13 cellular contexts compared by ENCODE assay signal in genomic region chr4:173448103-173448502, GRCh38. TPM values are rescaled to one million over a fixed set of nuclear protein-coding genes. Genes with fewer than 3 reads are reported as not detected.
DNase-seq lines count a peak whose midpoint lies in the region; ATAC-seq and TF ChIP-seq lines count a peak whose summit lies in the region.
"Had no signal": no experiment of that assay in that cellular context is flagged by ENCODE, and none has a peak within 500 bp of the region (broad histone marks: within the 10 kb centered on the region; RNA-seq: fewer than 3 reads in every experiment).

No MANE protein-coding gene starts in this region.

- H3K4me1 ChIP-seq in ascending aorta (peaks cover 2 to 15% of the 10 kb centered on the region in 2 donors), mesenchymal stem cell (ENCODE audit: control insufficient read depth, insufficient read depth, low read depth, low read length) (no peaks in the 10 kb centered on the region)
- H3K4me1 ChIP-seq: upper lobe of left lung had no signal

- H3K4ac ChIP-seq in mesenchymal stem cell (ENCODE audit: low read depth in 1 of 2, low read length in 2 of 2) = no peak overlapping the region

- no peak overlapping the region for H2BK12ac ChIP-seq in mesenchymal stem cell (ENCODE audit: low read length in 2 of 2)

- H3K14ac ChIP-seq in mesenchymal stem cell (ENCODE audit: low read length in 2 of 2) = no peak overlapping the region

- no peak overlapping the region for H2BK15ac ChIP-seq in mesenchymal stem cell (ENCODE audit: low read depth, poor library complexity, severe bottlenecking)

- WGBS in mesenchymal stem cell = 90% methylated on average over 2 of the region's 2 CpGs

- H3K4me3 ChIP-seq in ascending aorta (no peak overlapping the region), mesenchymal stem cell (ENCODE audit: insufficient read depth in 1 of 2, low read depth in 1 of 2, low read length in 2 of 2) (no peak overlapping the region)
- H3K4me3 ChIP-seq: upper lobe of left lung had no signal

- no peaks in the 10 kb centered on the region for H3K9me3 Mint-ChIP-seq in natural killer cell treated with Interleukin-12 subunit alpha and Interleukin-12 subunit beta and Interleukin-15 and Interleukin-18, amount 100 ng/mL, for 72 hours

- DNase-seq in AG20443 (ENCODE audit: low spot score) = peak; percentile 67
- peak; percentile 93 for DNase-seq in NCI-H1694 treated with DMSO at 0.1 percent for 48 hours (lab: John Stamatoyannopoulos, UW)
- no peak for DNase-seq in ascending aorta (ENCODE audit: low spot score in 2 of 2)
- no peak for DNase-seq in mesenchymal stem cell
- DNase-seq in natural killer cell treated with Interleukin-12 subunit alpha and Interleukin-12 subunit beta and Interleukin-15 and Interleukin-18, amount 100 ng/mL, for 72 hours (ENCODE audit: low spot score) = no peak
- no peak for DNase-seq in iPS-NIHi7 (ENCODE audit: extremely low spot score)
- DNase-seq in T-helper 17 cell = no peak
- DNase-seq: activated CD8-positive, alpha-beta memory T cell treated with anti-CD3 and anti-CD28 coated beads for 24 hours; kidney glomerular epithelial cell; upper lobe of left lung had no signal

- H2BK5ac ChIP-seq in mesenchymal stem cell (ENCODE audit: low read depth, low read length, poor library complexity, severe bottlenecking) = no peak overlapping the region

- H3K79me1 ChIP-seq in mesenchymal stem cell (replicated peaks; ENCODE audit: low read length, poor library complexity, severe bottlenecking) = no peaks in the 10 kb centered on the region

- H3K4me3 Mint-ChIP-seq in natural killer cell treated with Interleukin-12 subunit alpha and Interleukin-12 subunit beta and Interleukin-15 and Interleukin-18, amount 100 ng/mL, for 72 hours = no peak overlapping the region
- H3K4me3 Mint-ChIP-seq in T-helper 17 cell = no peak overlapping the region

- H3K36me3 Mint-ChIP-seq in natural killer cell treated with Interleukin-12 subunit alpha and Interleukin-12 subunit beta and Interleukin-15 and Interleukin-18, amount 100 ng/mL, for 72 hours = no peaks in the 10 kb centered on the region
- H3K36me3 Mint-ChIP-seq in T-helper 17 cell (ENCODE audit: low read depth) = no peaks in the 10 kb centered on the region

- no peaks in the 10 kb centered on the region for H3K4me1 Mint-ChIP-seq in natural killer cell treated with Interleukin-12 subunit alpha and Interleukin-12 subunit beta and Interleukin-15 and Interleukin-18, amount 100 ng/mL, for 72 hours (ENCODE audit: low read depth in 2 of 2)
- peaks cover 2% of the 10 kb centered on the region for H3K4me1 Mint-ChIP-seq in T-helper 17 cell

- peak overlapping the region; percentile 14 for H2AFZ ChIP-seq in mesenchymal stem cell (ENCODE audit: low read depth, low read length)

- no peaks in the 10 kb centered on the region for H3K27me3 ChIP-seq in ascending aorta
- H3K27me3 ChIP-seq in mesenchymal stem cell (ENCODE audit: control insufficient read depth in 1 of 2, insufficient read depth in 1 of 2, low read length in 2 of 2) = no peaks in the 10 kb centered on the region
- H3K27me3 ChIP-seq: upper lobe of left lung had no signal

- peak overlapping the region; percentile 29 to 56 for H3K27ac ChIP-seq in ascending aorta
- H3K27ac ChIP-seq in mesenchymal stem cell (ENCODE audit: low read length, poor library complexity, severe bottlenecking) = no peak overlapping the region
- H3K27ac ChIP-seq: C4-2B, RWPE1, upper lobe of left lung had no signal

- no peak for ATAC-seq in HG03139 (IDR thresholded peaks at IDR 0.05; ENCODE audit: unreplicated experiment)
- ATAC-seq in natural killer cell treated with Interleukin-12 subunit alpha and Interleukin-12 subunit beta and Interleukin-15 and Interleukin-18, amount 100 ng/mL, for 72 hours = no peak
- no peak for ATAC-seq in T-helper 17 cell

- H3K18ac ChIP-seq in mesenchymal stem cell (ENCODE audit: low read depth in 1 of 2, low read length in 2 of 2) = peak overlapping the region in 1 of 2 experiments; percentile 24

- H3K27me3 Mint-ChIP-seq in natural killer cell treated with Interleukin-12 subunit alpha and Interleukin-12 subunit beta and Interleukin-15 and Interleukin-18, amount 100 ng/mL, for 72 hours = no peaks in the 10 kb centered on the region
- H3K27me3 Mint-ChIP-seq in T-helper 17 cell = peaks cover 2% of the 10 kb centered on the region

- peak overlapping the region; percentile 65 for H3K9ac ChIP-seq in mesenchymal stem cell (ENCODE audit: low read length)

- no peak overlapping the region for H2AK5ac ChIP-seq in mesenchymal stem cell (ENCODE audit: low read length, severe bottlenecking)

- no peak overlapping the region for H3K23ac ChIP-seq in mesenchymal stem cell (ENCODE audit: low read length in 2 of 2)

- H3K9me3 ChIP-seq in ascending aorta (no peaks in the 10 kb centered on the region), mesenchymal stem cell (ENCODE audit: control insufficient read depth, low read length) (peaks cover 4% of the 10 kb centered on the region), T-helper 17 cell (ENCODE audit: control insufficient read depth, low read length, poor library complexity, severe bottlenecking) (no peaks in the 10 kb centered on the region)
- H3K9me3 ChIP-seq: upper lobe of left lung had no signal

- H2BK120ac ChIP-seq in mesenchymal stem cell (ENCODE audit: low read depth, low read length) = no peak overlapping the region

- intact Hi-C loops in ascending aorta (cut with DNase I) = no loop called here

- H3K4me2 ChIP-seq in mesenchymal stem cell (ENCODE audit: low read length, poor library complexity, severe bottlenecking) = no peak overlapping the region

- H4K91ac ChIP-seq in mesenchymal stem cell (ENCODE audit: low read length) = no peak overlapping the region

- H4K8ac ChIP-seq in mesenchymal stem cell (ENCODE audit: low read length) = no peak overlapping the region

- H3K27ac Mint-ChIP-seq in natural killer cell treated with Interleukin-12 subunit alpha and Interleukin-12 subunit beta and Interleukin-15 and Interleukin-18, amount 100 ng/mL, for 72 hours = no peak overlapping the region
- H3K27ac Mint-ChIP-seq in T-helper 17 cell = no peak overlapping the region

- no peak for TF ChIP-seq CTCF in ascending aorta (IDR thresholded peaks at IDR 0.05)

- H3K36me3 ChIP-seq in ascending aorta (no peaks in the 10 kb centered on the region), mesenchymal stem cell (ENCODE audit: control insufficient read depth in 1 of 2, insufficient read depth in 2 of 2, low read depth in 1 of 2, low read length in 2 of 2) (peaks cover 0 to 3% of the 10 kb centered on the region in 2 experiments)
- H3K36me3 ChIP-seq: upper lobe of left lung had no signal

RNA-seq across cellular contexts. Expression of gene SCRG1, which starts 49.2 kb away (rescaled TPM):
- 2.3 TPM for total RNA-seq in ascending aorta
- polyA plus RNA-seq in mesenchymal stem cell (2013, experiment 1 of 2) = 0.32 TPM
- polyA plus RNA-seq in mesenchymal stem cell (2013, experiment 2 of 2) = 0.34 TPM
- not detected for total RNA-seq in natural killer cell treated with Interleukin-12 subunit alpha and Interleukin-12 subunit beta and Interleukin-15 and Interleukin-18, amount 100 ng/mL, for 72 hours
- total RNA-seq in T-helper 17 cell = not detected

Comparison
In these comparisons a context has a peak if more than half of its experiments do, and no peak if none do; other contexts are left out.
1. DNase-seq: peak in AG20443 (single experiment) and NCI-H1694 treated with DMSO at 0.1 percent for 48 hours (single experiment); none in ascending aorta (0 of 2), mesenchymal stem cell (single experiment), natural killer cell treated with Interleukin-12 subunit alpha and Interleukin-12 subunit beta and Interleukin-15 and Interleukin-18, amount 100 ng/mL, for 72 hours (single experiment), iPS-NIHi7 (single experiment) and T-helper 17 cell (0 of 3).